8 cellular contexts compared by ENCODE assay signal in genomic region chr5:123035950-123036390, GRCh38.
A peak's percentile ranks its signal among the peaks of the same experiment; 100 is the strongest.
DNase-seq lines count a peak whose midpoint lies in the region; ATAC-seq lines count a peak whose summit lies in the region.

No MANE protein-coding gene starts in this region.

- peak overlapping the region; percentile 61 for H3K4me3 Mint-ChIP-seq in central memory CD8-positive, alpha-beta T cell

- peaks cover 79% of the 10 kb centered on the region for H3K27me3 Mint-ChIP-seq in central memory CD8-positive, alpha-beta T cell

- DNase-seq in NCI-H2227 (lab: John Stamatoyannopoulos, UW; ENCODE audit: unreplicated experiment) (peak; percentile 21), NCI-H2227 treated with DMSO at 0.1 percent for 48 hours (lab: John Stamatoyannopoulos, UW) (no peak), NCI-H510A (lab: John Stamatoyannopoulos, UW) (peak; percentile 35), iris pigment epithelial cell (ENCODE audit: low read depth) (peak; percentile 44)
- DNase-seq in central memory CD8-positive, alpha-beta T cell (ENCODE audit: low spot score in 2 of 2), result no peak
- DNase-seq in stimulated activated CD8-positive, alpha-beta memory T cell treated with anti-CD3 and anti-CD28 coated beads, Interleukin-4, amount 100 ng/mL, for 48 hours, result peak; percentile 25

- peaks cover 2% of the 10 kb centered on the region for H3K36me3 Mint-ChIP-seq in central memory CD8-positive, alpha-beta T cell (ENCODE audit: insufficient read depth)

- H3K9me3 Mint-ChIP-seq in central memory CD8-positive, alpha-beta T cell, result no peaks in the 10 kb centered on the region

- peak; percentile 26 for ATAC-seq in GM21825 (IDR thresholded peaks at IDR 0.05; ENCODE audit: unreplicated experiment)
- ATAC-seq in central memory CD8-positive, alpha-beta T cell (replicated peaks; ENCODE audit: extremely low read depth, poor library complexity, severe bottlenecking), result no peak
- no peak for ATAC-seq in GM19452 (IDR thresholded peaks at IDR 0.05; ENCODE audit: unreplicated experiment)

- no peak overlapping the region for H3K27ac Mint-ChIP-seq in central memory CD8-positive, alpha-beta T cell (ENCODE audit: low read depth)

- peaks cover 14% of the 10 kb centered on the region for H3K4me1 Mint-ChIP-seq in central memory CD8-positive, alpha-beta T cell

Comparison
In these comparisons a context has a peak if more than half of its experiments do, and no peak if none do; other contexts are left out.
1. DNase-seq: peak in NCI-H2227 (single experiment), NCI-H510A (single experiment), iris pigment epithelial cell (single experiment) and stimulated activated CD8-positive, alpha-beta memory T cell treated with anti-CD3 and anti-CD28 coated beads, Interleukin-4, amount 100 ng/mL, for 48 hours (single experiment); none in NCI-H2227 treated with DMSO at 0.1 percent for 48 hours (single experiment) and central memory CD8-positive, alpha-beta T cell (0 of 2).